Comparison of ENCODE assay signal across 12 cellular contexts in genomic region chr7:100879685-100880261, GRCh38. TPM values are rescaled to one million over a fixed set of nuclear protein-coding genes. Genes with fewer than 3 reads are reported as not detected.
DNase-seq lines count a peak whose midpoint lies in the region; ATAC-seq and TF ChIP-seq lines count a peak whose summit lies in the region.
"Had no signal": no experiment of that assay in that cellular context is flagged by ENCODE, and none has a peak within 500 bp of the region (broad histone marks: within the 10 kb centered on the region; RNA-seq: fewer than 3 reads in every experiment).

No MANE protein-coding gene starts in this region.

- no peaks in the 10 kb centered on the region for H3K27me3 ChIP-seq in ascending aorta

- no TSS peak for BruUV-seq in Calu3 (replicated peaks; lab: Mats Ljungman, UMichigan)

- CTCF ChIA-PET in Calu3 (lab: Charles Lee) = no interaction called here

- H3K36me3 Mint-ChIP-seq in Calu3 (ENCODE audit: insufficient read depth, unreplicated experiment) = peaks cover 68% of the 10 kb centered on the region
- H3K36me3 Mint-ChIP-seq in naive thymus-derived CD8-positive, alpha-beta T cell = peaks cover 3 to 86% (median 14%) of the 10 kb centered on the region in 3 donors

- H3K36me3 ChIP-seq in ascending aorta = peaks cover 34 to 60% of the 10 kb centered on the region in 2 donors

- H3K27ac ChIP-seq in ascending aorta = no peak overlapping the region

- H3K9me3 Mint-ChIP-seq in Calu3 (ENCODE audit: low read depth, unreplicated experiment) = no peaks in the 10 kb centered on the region
- H3K9me3 Mint-ChIP-seq in naive thymus-derived CD8-positive, alpha-beta T cell = no peaks in the 10 kb centered on the region

- TF ChIP-seq CTCF in Calu3 (IDR thresholded peaks at IDR 0.05; ENCODE audit: unreplicated experiment) (no peak), ascending aorta (IDR thresholded peaks at IDR 0.05) (no peak)

- no peak overlapping the region for H3K4me3 Mint-ChIP-seq in Calu3 (ENCODE audit: low read depth, unreplicated experiment)
- peak overlapping the region in 4 of 10 donors; percentile 11 to 54 (median 32) for H3K4me3 Mint-ChIP-seq in naive thymus-derived CD8-positive, alpha-beta T cell

- H3K4me1 Mint-ChIP-seq in Calu3 (ENCODE audit: low read depth, unreplicated experiment) = peaks cover 10% of the 10 kb centered on the region
- peaks cover 23 to 71% (median 55%) of the 10 kb centered on the region in 4 donors for H3K4me1 Mint-ChIP-seq in naive thymus-derived CD8-positive, alpha-beta T cell

- DNase-seq in Calu3 (no peak), MV-4-11 (lab: John Stamatoyannopoulos, UW) (peak; percentile 26), cerebellum (ENCODE audit: low spot score) (peak; percentile 55), ascending aorta (ENCODE audit: low spot score in 2 of 2) (no peak), left lobe of liver (ENCODE audit: low spot score) (no peak), NCI-H1092 treated with DMSO at 0.1 percent for 48 hours (lab: John Stamatoyannopoulos, UW) (no peak)
- DNase-seq in naive thymus-derived CD8-positive, alpha-beta T cell = no peak
- DNase-seq: activated CD4-positive, alpha-beta T cell treated with anti-CD3 and anti-CD28 coated beads, Interleukin-2, amount 50 U/mL, for 48 hours; DMS 273 treated with DMSO at 0.1 percent for 48 hours; HCEC 1CT; NCI-H2029 treated with DMSO at 0.1 percent for 48 hours had no signal

- intact Hi-C loops in Calu3 (cut with micrococcal nuclease; ENCODE audit: unreplicated experiment) = no loop called here
- intact Hi-C loops in ascending aorta (cut with DNase I) = loop anchor here (10.0 kb wide), 1 partner anchor 365 kb away; the partner anchor contains the start of gene FIS1

- no peak for ATAC-seq in naive thymus-derived CD8-positive, alpha-beta T cell
- ATAC-seq in left lobe of liver = no peak

- H3K27ac Mint-ChIP-seq in Calu3 (ENCODE audit: unreplicated experiment) = peak overlapping the region; percentile 25
- H3K27ac Mint-ChIP-seq in naive thymus-derived CD8-positive, alpha-beta T cell = peak overlapping the region; percentile 4 to 74 (median 50)

- POLR2A ChIA-PET in naive thymus-derived CD8-positive, alpha-beta T cell (lab: Charles Lee) = interaction anchor here (7.2 kb wide), 1 partner anchor 9 kb away, joined by 165 read pairs; the partner anchor contains the start of gene UFSP1

- no peaks in the 10 kb centered on the region for H3K27me3 Mint-ChIP-seq in Calu3 (ENCODE audit: unreplicated experiment)
- peaks cover 0 to 3% (median 0%) of the 10 kb centered on the region in 5 donors for H3K27me3 Mint-ChIP-seq in naive thymus-derived CD8-positive, alpha-beta T cell
- H3K27me3 Mint-ChIP-seq: IgD-negative memory B cell had no signal

- no peaks in the 10 kb centered on the region for H3K9me3 ChIP-seq in ascending aorta

- peaks cover 9 to 25% of the 10 kb centered on the region in 2 donors for H3K4me1 ChIP-seq in ascending aorta

- H3K4me3 ChIP-seq in ascending aorta = no peak overlapping the region

RNA-seq across cellular contexts. Expression of gene SRRT, which starts 4.9 kb away (rescaled TPM):
- 151 and 157 TPM in 2 replicates for total RNA-seq in Calu3 (2022)
- 34.2 TPM for total RNA-seq in cerebellum
- total RNA-seq in naive thymus-derived CD8-positive, alpha-beta T cell = 100 to 1,000 TPM; 263 to 267 TPM
- polyA plus RNA-seq in naive thymus-derived CD8-positive, alpha-beta T cell = 10 to 100 TPM; 51.1 to 69.4 (median 63.2) TPM
- total RNA-seq in ascending aorta = 89.2 TPM
- total RNA-seq in left lobe of liver = 53.9 TPM

RNA-seq across cellular contexts. Expression of gene UFSP1, which starts 9.7 kb away (rescaled TPM):
- total RNA-seq in Calu3 (2022) (3.3 and 4.2 TPM in 2 replicates), cerebellum (2.3 TPM), ascending aorta (0.53 TPM), left lobe of liver (1.8 TPM)
- 10 to 100 TPM in 1 of 2 experiments, 1 to 10 TPM in 1; 6.5 to 10.9 TPM for total RNA-seq in naive thymus-derived CD8-positive, alpha-beta T cell
- 1 to 10 TPM; 1.1 to 2.7 (median 1.7) TPM for polyA plus RNA-seq in naive thymus-derived CD8-positive, alpha-beta T cell

RNA-seq across cellular contexts. Expression of gene TRIP6, which starts 12.6 kb away (rescaled TPM):
- total RNA-seq in Calu3 (2022) (50.0 and 63.5 TPM in 2 replicates), cerebellum (7.6 TPM), ascending aorta (221 TPM), left lobe of liver (24.6 TPM)
- 10 to 100 TPM; 14.3 to 16.2 TPM for total RNA-seq in naive thymus-derived CD8-positive, alpha-beta T cell
- 1 to 10 TPM; 3.4 to 6.0 (median 4.9) TPM for polyA plus RNA-seq in naive thymus-derived CD8-positive, alpha-beta T cell

RNA-seq across cellular contexts. Expression of gene ACHE, which starts 15.9 kb away (rescaled TPM):
- total RNA-seq in Calu3 (2022) = 3.2 and 11.3 TPM in 2 replicates
- 14.4 TPM for total RNA-seq in cerebellum
- total RNA-seq in naive thymus-derived CD8-positive, alpha-beta T cell = under 1 TPM; 0.19 to 0.52 TPM
- polyA plus RNA-seq in naive thymus-derived CD8-positive, alpha-beta T cell = not detected
- total RNA-seq in ascending aorta = 7.8 TPM
- 0.48 TPM for total RNA-seq in left lobe of liver
- polyA plus RNA-seq: IgD-negative memory B cell had no signal

RNA-seq across cellular contexts. Expression of gene SLC12A9, which starts 27.3 kb away (rescaled TPM):
- 29.9 and 36.6 TPM in 2 replicates for total RNA-seq in Calu3 (2022)
- total RNA-seq in cerebellum = 24.4 TPM
- 10 to 100 TPM; 66.9 to 74.7 TPM for total RNA-seq in naive thymus-derived CD8-positive, alpha-beta T cell
- 1 to 10 TPM; 6.8 to 9.4 (median 8.0) TPM for polyA plus RNA-seq in naive thymus-derived CD8-positive, alpha-beta T cell
- total RNA-seq in ascending aorta = 19.4 TPM
- 10.1 TPM for total RNA-seq in left lobe of liver

Comparison
In these comparisons a context has a peak if more than half of its experiments do, and no peak if none do; other contexts are left out.
1. DNase-seq: peak in MV-4-11 (single experiment) and cerebellum (single experiment); none in Calu3 (single experiment), naive thymus-derived CD8-positive, alpha-beta T cell (0 of 10), ascending aorta (0 of 2), left lobe of liver (single experiment) and NCI-H1092 treated with DMSO at 0.1 percent for 48 hours (single experiment).